Comparison of ENCODE assay signal across 1 cellular context in genomic region chr5:172266676-172267092, GRCh38.
TF ChIP-seq lines count a peak whose summit lies in the region.

No MANE protein-coding gene starts in this region.

TF ChIP-seq in HepG2, 621 proteins besides CTCF, POLR2A, EP300 and RAD21 (continued from another document):
- TF ChIP-seq ZNF362 (CRISPR knock-in tag; IDR thresholded peaks at IDR 0.05; ENCODE audit: borderline replicate concordance) (peak; percentile 21; the same call in 1 of the 2 replicates), PREB (CRISPR knock-in tag; IDR thresholded peaks at IDR 0.05) (no peak), ZNF44 (CRISPR knock-in tag; IDR thresholded peaks at IDR 0.05) (no peak), YEATS2 (CRISPR knock-in tag; IDR thresholded peaks at IDR 0.05; ENCODE audit: borderline replicate concordance) (no peak)
TF ChIP-seq in HepG2: peak in this region for 3.
